ENCODE assay signal across 15 cellular contexts in genomic region chr18:11791131-11791530, GRCh38.
"Had no signal": no experiment of that assay in that cellular context is flagged by ENCODE, and none has a peak within 500 bp of the region (broad histone marks: within the 10 kb centered on the region; RNA-seq: fewer than 3 reads in every experiment).

No MANE protein-coding gene starts in this region.

- H3K36me3 ChIP-seq: heart left ventricle, sigmoid colon, spleen, suprapubic skin had no signal

- H3K27ac ChIP-seq: heart left ventricle, sigmoid colon, spleen, suprapubic skin had no signal

- H3K4me1 Mint-ChIP-seq: activated naive CD8-positive, alpha-beta T cell treated with anti-CD3 and anti-CD28 coated beads, Interleukin-2, amount 50 U/mL, for 24 hours; activated T-helper 17 cell treated with anti-CD3 and anti-CD28 coated beads, Interleukin-2, amount 50 U/mL, for 72 hours had no signal

- H3K4me1 ChIP-seq: heart left ventricle, sigmoid colon, suprapubic skin had no signal

- H3K4me3 Mint-ChIP-seq: activated naive CD4-positive, alpha-beta T cell treated with anti-CD3 and anti-CD28 coated beads for 36 hours; activated naive CD8-positive, alpha-beta T cell treated with anti-CD3 and anti-CD28 coated beads, Interleukin-2, amount 50 U/mL, for 24 hours; activated T-helper 17 cell treated with anti-CD3 and anti-CD28 coated beads, Interleukin-2, amount 50 U/mL, for 72 hours; nephron; stimulated activated naive CD8-positive, alpha-beta T cell treated with anti-CD3 and anti-CD28 coated beads, Interleukin-15, Interleukin-2, amounts not matched to agents 100 ng/mL and 50 ng/mL, for 24 hours had no signal

- H3K27ac Mint-ChIP-seq: activated naive CD4-positive, alpha-beta T cell treated with anti-CD3 and anti-CD28 coated beads for 36 hours; activated naive CD8-positive, alpha-beta T cell treated with anti-CD3 and anti-CD28 coated beads, Interleukin-2, amount 50 U/mL, for 24 hours; activated T-helper 17 cell treated with anti-CD3 and anti-CD28 coated beads, Interleukin-2, amount 50 U/mL, for 72 hours; nephron; stimulated activated naive CD8-positive, alpha-beta T cell treated with anti-CD3 and anti-CD28 coated beads, Interleukin-15, Interleukin-2, amounts not matched to agents 100 ng/mL and 50 ng/mL, for 24 hours had no signal

- H3K4me3 ChIP-seq: heart left ventricle, sigmoid colon, spleen, suprapubic skin had no signal

- H3K27me3 ChIP-seq: sigmoid colon, spleen, suprapubic skin had no signal

- H3K9me3 Mint-ChIP-seq: activated naive CD4-positive, alpha-beta T cell treated with anti-CD3 and anti-CD28 coated beads for 36 hours; activated naive CD8-positive, alpha-beta T cell treated with anti-CD3 and anti-CD28 coated beads, Interleukin-2, amount 50 U/mL, for 24 hours; activated T-helper 17 cell treated with anti-CD3 and anti-CD28 coated beads, Interleukin-2, amount 50 U/mL, for 72 hours; nephron; stimulated activated naive CD8-positive, alpha-beta T cell treated with anti-CD3 and anti-CD28 coated beads, Interleukin-15, Interleukin-2, amounts not matched to agents 100 ng/mL and 50 ng/mL, for 24 hours had no signal

- FAIRE-seq: bronchial epithelial cell, frontal cortex, keratinocyte had no signal

- DNase-seq: activated naive CD4-positive, alpha-beta T cell treated with anti-CD3 and anti-CD28 coated beads for 36 hours; activated naive CD8-positive, alpha-beta T cell treated with anti-CD3 and anti-CD28 coated beads, Interleukin-2, amount 50 U/mL, for 24 hours; aorta; heart left ventricle; sigmoid colon; spleen; trophoblast cell had no signal

- ATAC-seq: activated naive CD8-positive, alpha-beta T cell treated with anti-CD3 and anti-CD28 coated beads, Interleukin-2, amount 50 U/mL, for 24 hours; activated T-helper 17 cell treated with anti-CD3 and anti-CD28 coated beads, Interleukin-2, amount 50 U/mL, for 72 hours; heart left ventricle; left lobe of liver had no signal

- H3K9me3 ChIP-seq: heart left ventricle, sigmoid colon, spleen, suprapubic skin had no signal
